21 cellular contexts compared by ENCODE assay signal in the genomic region with DNA sequence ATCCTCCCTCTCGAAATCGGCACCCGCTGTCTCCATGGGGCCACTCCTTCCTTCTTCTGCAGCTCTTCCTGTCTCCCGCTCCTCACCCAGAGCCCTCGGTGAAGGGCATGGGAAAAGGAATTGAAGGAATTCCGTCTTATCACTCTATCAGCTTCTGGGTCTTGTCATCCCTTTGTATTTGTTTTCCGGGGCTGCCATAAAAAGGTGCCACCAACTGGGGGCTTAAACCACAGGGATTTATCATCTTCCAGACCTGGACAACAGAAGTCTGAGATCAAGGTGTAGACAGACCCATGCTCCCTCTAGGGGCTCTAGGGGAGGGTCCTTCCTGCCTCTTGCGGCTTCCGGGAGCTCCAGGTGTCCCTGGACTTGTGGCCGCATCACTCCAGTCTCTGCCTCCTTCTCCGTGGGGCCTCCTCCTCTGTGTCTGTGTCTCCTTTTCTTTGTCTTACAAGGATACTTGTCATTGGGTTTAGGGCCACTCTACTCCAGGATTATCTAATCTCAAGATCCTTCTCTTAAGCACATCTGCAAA. TPM values are rescaled to one million over a fixed set of nuclear protein-coding genes. Genes with fewer than 3 reads are reported as not detected.
DNase-seq lines count a peak whose midpoint lies in the region; ATAC-seq lines count a peak whose summit lies in the region.
"Had no signal": no experiment of that assay in that cellular context is flagged by ENCODE, and none has a peak within 500 bp of the region (broad histone marks: within the 10 kb centered on the region; RNA-seq: fewer than 3 reads in every experiment).

No MANE protein-coding gene starts in this region.

- CTCF ChIA-PET in activated CD4-positive, alpha-beta memory T cell treated with anti-CD3 and anti-CD28 coated beads for 36 hours (lab: Charles Lee), result no interaction called here

- intact Hi-C loops in activated CD4-positive, alpha-beta memory T cell treated with anti-CD3 and anti-CD28 coated beads for 36 hours (cut with micrococcal nuclease), result no loop called here

- peak overlapping the region; percentile 77 for H3K27ac Mint-ChIP-seq in stimulated activated naive CD8-positive, alpha-beta T cell treated with anti-CD3 and anti-CD28 coated beads, Interleukin-15, Interleukin-2, amounts not matched to agents 100 ng/mL and 50 ng/mL, for 24 hours
- H3K27ac Mint-ChIP-seq in activated CD4-positive, alpha-beta memory T cell treated with anti-CD3 and anti-CD28 coated beads for 36 hours, result peak overlapping the region; percentile 78
- H3K27ac Mint-ChIP-seq: activated naive CD8-positive, alpha-beta T cell treated with anti-CD3 and anti-CD28 coated beads, Interleukin-2, amount 10 ng/mL, durations not matched to agents 7 days and 5 days; brain had no signal

- H3K9me3 Mint-ChIP-seq in stimulated activated naive CD8-positive, alpha-beta T cell treated with anti-CD3 and anti-CD28 coated beads, Interleukin-15, Interleukin-2, amounts not matched to agents 100 ng/mL and 50 ng/mL, for 24 hours, result no peaks in the 10 kb centered on the region
- no peaks in the 10 kb centered on the region for H3K9me3 Mint-ChIP-seq in activated CD4-positive, alpha-beta memory T cell treated with anti-CD3 and anti-CD28 coated beads for 36 hours
- H3K9me3 Mint-ChIP-seq: brain had no signal

- DNase-seq in stimulated activated naive CD8-positive, alpha-beta T cell treated with anti-CD3 and anti-CD28 coated beads, Interleukin-15, Interleukin-2, amounts not matched to agents 100 U/mL and 50 U/mL, for 24 hours, result no peak
- DNase-seq in activated CD4-positive, alpha-beta memory T cell treated with anti-CD3 and anti-CD28 coated beads for 36 hours, result no peak
- DNase-seq in islet precursor cell (peak; percentile 89), NCI-H187 treated with DMSO at 0.1 percent for 48 hours (lab: John Stamatoyannopoulos, UW) (no peak)
- DNase-seq in stimulated activated naive CD4-positive, alpha-beta T cell treated with Interleukin-2 at 50 U/mL for 16 hours (lab: John Stamatoyannopoulos, UW), result no peak
- DNase-seq: activated CD8-positive, alpha-beta memory T cell treated with anti-CD3 and anti-CD28 coated beads for 24 hours; activated naive CD8-positive, alpha-beta T cell treated with anti-CD3 and anti-CD28 coated beads, Interleukin-2, amount 10 ng/mL, durations not matched to agents 7 days and 5 days; AML-193; GDM1; MV-4-11; NCI-H2029 treated with DMSO at 0.1 percent for 48 hours; pancreas; RPMI8226; SW 1271; uterus had no signal

- peaks cover 64% of the 10 kb centered on the region for H3K4me1 Mint-ChIP-seq in stimulated activated naive CD8-positive, alpha-beta T cell treated with anti-CD3 and anti-CD28 coated beads, Interleukin-15, Interleukin-2, amounts not matched to agents 100 ng/mL and 50 ng/mL, for 24 hours (ENCODE audit: low read depth)
- peaks cover 57% of the 10 kb centered on the region for H3K4me1 Mint-ChIP-seq in activated CD4-positive, alpha-beta memory T cell treated with anti-CD3 and anti-CD28 coated beads for 36 hours (ENCODE audit: low read depth)

- H3K36me3 Mint-ChIP-seq in stimulated activated naive CD8-positive, alpha-beta T cell treated with anti-CD3 and anti-CD28 coated beads, Interleukin-15, Interleukin-2, amounts not matched to agents 100 ng/mL and 50 ng/mL, for 24 hours (ENCODE audit: low read depth), result peaks cover 63% of the 10 kb centered on the region
- H3K36me3 Mint-ChIP-seq in activated CD4-positive, alpha-beta memory T cell treated with anti-CD3 and anti-CD28 coated beads for 36 hours, result peaks cover 60% of the 10 kb centered on the region

- no peak for ATAC-seq in stimulated activated naive CD8-positive, alpha-beta T cell treated with anti-CD3 and anti-CD28 coated beads, Interleukin-15, Interleukin-2, amounts not matched to agents 100 U/mL and 50 U/mL, for 24 hours
- no peak for ATAC-seq in HG03469 (IDR thresholded peaks at IDR 0.05; ENCODE audit: unreplicated experiment)
- ATAC-seq: K562, pancreas had no signal

- H3K27me3 Mint-ChIP-seq in stimulated activated naive CD8-positive, alpha-beta T cell treated with anti-CD3 and anti-CD28 coated beads, Interleukin-15, Interleukin-2, amounts not matched to agents 100 ng/mL and 50 ng/mL, for 24 hours, result no peaks in the 10 kb centered on the region
- H3K27me3 Mint-ChIP-seq in activated CD4-positive, alpha-beta memory T cell treated with anti-CD3 and anti-CD28 coated beads for 36 hours, result no peaks in the 10 kb centered on the region
- H3K27me3 Mint-ChIP-seq: activated naive CD8-positive, alpha-beta T cell treated with anti-CD3 and anti-CD28 coated beads, Interleukin-2, amount 10 ng/mL, durations not matched to agents 7 days and 5 days; brain had no signal

- peak overlapping the region; percentile 6 for H3K4me3 Mint-ChIP-seq in stimulated activated naive CD8-positive, alpha-beta T cell treated with anti-CD3 and anti-CD28 coated beads, Interleukin-15, Interleukin-2, amounts not matched to agents 100 ng/mL and 50 ng/mL, for 24 hours
- no peak overlapping the region for H3K4me3 Mint-ChIP-seq in activated CD4-positive, alpha-beta memory T cell treated with anti-CD3 and anti-CD28 coated beads for 36 hours
- H3K4me3 Mint-ChIP-seq: activated naive CD8-positive, alpha-beta T cell treated with anti-CD3 and anti-CD28 coated beads, Interleukin-2, amount 10 ng/mL, durations not matched to agents 7 days and 5 days; brain had no signal

- POLR2A ChIA-PET in activated CD4-positive, alpha-beta memory T cell treated with anti-CD3 and anti-CD28 coated beads for 36 hours (lab: Charles Lee), result no interaction called here

RNA-seq across cellular contexts. Expression of a gene that starts 24.0 kb away (rescaled TPM):
- 100 to 1,000 TPM; 282 to 283 TPM for total RNA-seq in activated CD4-positive, alpha-beta memory T cell treated with anti-CD3 and anti-CD28 coated beads for 36 hours

RNA-seq across cellular contexts. Expression of a gene that starts 36.7 kb away (rescaled TPM):
- total RNA-seq in activated CD4-positive, alpha-beta memory T cell treated with anti-CD3 and anti-CD28 coated beads for 36 hours, result not detected
- total RNA-seq: glomerular endothelial cell, K562, NCI-H460 had no signal
